In the genomic region with DNA sequence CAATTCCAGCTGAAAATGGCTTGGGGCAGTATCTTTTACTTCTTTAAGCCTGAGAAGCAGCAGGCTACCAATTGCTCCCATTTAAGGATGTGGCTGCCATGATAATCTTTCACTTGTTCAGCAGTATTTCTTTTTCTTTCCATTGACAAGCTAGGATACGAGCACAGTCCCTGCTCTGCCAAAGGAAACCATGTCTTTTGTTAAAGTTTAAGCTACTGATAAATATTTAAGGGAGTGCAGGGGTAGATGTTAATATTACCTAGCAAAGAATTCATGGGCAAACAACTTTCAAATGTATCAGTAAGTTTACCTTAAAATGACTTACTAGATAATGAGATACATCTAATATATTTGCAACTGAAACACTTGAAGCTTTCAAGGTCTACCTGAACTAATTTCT, we compare ENCODE assay signal across 22 cellular contexts.
A peak's percentile ranks its signal among the peaks of the same experiment; 100 is the strongest.
DNase-seq lines count a peak whose midpoint lies in the region; ATAC-seq and TF ChIP-seq lines count a peak whose summit lies in the region.
"Had no signal": no experiment of that assay in that cellular context is flagged by ENCODE, and none has a peak within 500 bp of the region (broad histone marks: within the 10 kb centered on the region; RNA-seq: fewer than 3 reads in every experiment).

No MANE protein-coding gene starts in this region.

- no peak for TF ChIP-seq CTCF in nephron (IDR thresholded peaks at IDR 0.05; ENCODE audit: unreplicated experiment in 3 of 3)
- TF ChIP-seq CTCF in heart left ventricle (IDR thresholded peaks at IDR 0.05), result no peak
- no peak for TF ChIP-seq CTCF in endothelial cell (IDR thresholded peaks at IDR 0.05; ENCODE audit: unreplicated experiment)

- no peaks in the 10 kb centered on the region for H3K9me3 ChIP-seq in T-helper 17 cell (ENCODE audit: control insufficient read depth, low read length, poor library complexity, severe bottlenecking)
- no peaks in the 10 kb centered on the region for H3K9me3 ChIP-seq in heart left ventricle
- no peaks in the 10 kb centered on the region for H3K9me3 ChIP-seq in trophoblast cell (ENCODE audit: insufficient read depth, low read depth, low read length)
- H3K9me3 ChIP-seq: BLaER1, Caco-2 had no signal

- H3K36me3 Mint-ChIP-seq in T-helper 17 cell (ENCODE audit: low read depth) (no peaks in the 10 kb centered on the region), nephron (ENCODE audit: low read depth) (no peaks in the 10 kb centered on the region), endothelial cell (ENCODE audit: low read depth, unreplicated experiment) (no peaks in the 10 kb centered on the region)
- H3K36me3 Mint-ChIP-seq: CD4-positive, CD25-positive, alpha-beta regulatory T cell; CD8-positive, alpha-beta T cell had no signal

- H3K23ac ChIP-seq in trophoblast cell (ENCODE audit: low read length), result no peak overlapping the region

- H3K4me1 ChIP-seq in heart left ventricle, result peaks cover 0 to 6% (median 0%) of the 10 kb centered on the region in 12 donors
- no peaks in the 10 kb centered on the region for H3K4me1 ChIP-seq in trophoblast cell (ENCODE audit: control insufficient read depth in 1 of 2, insufficient read depth in 2 of 2, low read length in 2 of 2)
- H3K4me1 ChIP-seq: BLaER1, Caco-2 had no signal

- H3K4ac ChIP-seq in trophoblast cell (ENCODE audit: low read depth, low read length), result no peak overlapping the region

- no peak overlapping the region for H4K12ac ChIP-seq in trophoblast cell (ENCODE audit: low read depth, low read length)

- H3K14ac ChIP-seq in trophoblast cell (ENCODE audit: low read length), result no peak overlapping the region

- H3K9me3 Mint-ChIP-seq in nephron, result no peaks in the 10 kb centered on the region
- H3K9me3 Mint-ChIP-seq in endothelial cell (ENCODE audit: unreplicated experiment), result no peaks in the 10 kb centered on the region
- H3K9me3 Mint-ChIP-seq: CD8-positive, alpha-beta T cell; GM23338; H9 had no signal

- no peak overlapping the region for H2BK5ac ChIP-seq in trophoblast cell (ENCODE audit: low read depth, low read length, poor library complexity)

- H3K27me3 ChIP-seq in heart left ventricle (no peaks in the 10 kb centered on the region), trophoblast cell (ENCODE audit: insufficient read depth, low read length) (no peaks in the 10 kb centered on the region)
- H3K27me3 ChIP-seq: BLaER1 had no signal

- H3K79me2 ChIP-seq in trophoblast cell (ENCODE audit: control insufficient read depth, insufficient read depth, low read length, poor library complexity), result no peaks in the 10 kb centered on the region

- no peak overlapping the region for H2BK12ac ChIP-seq in trophoblast cell (ENCODE audit: low read length)

- H3K4me3 Mint-ChIP-seq in T-helper 17 cell, result no peak overlapping the region
- no peak overlapping the region for H3K4me3 Mint-ChIP-seq in nephron
- no peak overlapping the region for H3K4me3 Mint-ChIP-seq in endothelial cell (ENCODE audit: unreplicated experiment)
- H3K4me3 Mint-ChIP-seq: B cell; CD4-positive, CD25-positive, alpha-beta regulatory T cell; CD8-positive, alpha-beta T cell; GM23338; H9 had no signal

- no peak overlapping the region for H4K8ac ChIP-seq in trophoblast cell (ENCODE audit: low read depth, low read length)

- in situ Hi-C loops in Caki2 (cut with HindIII; ENCODE audit: low pct_unique_long_range_greater_than_20kb, low sequenced_read_pairs), result no loop called here

- H3K27ac ChIP-seq in heart left ventricle (no peak overlapping the region), trophoblast cell (ENCODE audit: low read depth, low read length) (no peak overlapping the region)
- H3K27ac ChIP-seq: 22Rv1, BLaER1, C4-2B had no signal

- intact Hi-C loops in heart left ventricle (cut with DNase I), result no loop called here

- H3K4me3 ChIP-seq in heart left ventricle, result no peak overlapping the region
- no peak overlapping the region for H3K4me3 ChIP-seq in trophoblast cell (ENCODE audit: low read depth, low read length)
- H3K4me3 ChIP-seq: BLaER1, GM12878, GM23338 had no signal

- no peaks in the 10 kb centered on the region for H3K36me3 ChIP-seq in heart left ventricle
- H3K36me3 ChIP-seq in trophoblast cell (ENCODE audit: control insufficient read depth in 1 of 2, insufficient read depth in 2 of 2, low read length in 2 of 2), result no peaks in the 10 kb centered on the region
- H3K36me3 ChIP-seq: BLaER1 had no signal

- no peak overlapping the region for H2AFZ ChIP-seq in trophoblast cell (ENCODE audit: insufficient read depth, low read length, poor library complexity)
- H2AFZ ChIP-seq: GM23338 had no signal

- H3K27ac Mint-ChIP-seq in T-helper 17 cell (peak overlapping the region; percentile 43), nephron (peak overlapping the region; percentile 74 to 89 (median 89)), endothelial cell (ENCODE audit: unreplicated experiment) (no peak overlapping the region)
- H3K27ac Mint-ChIP-seq: B cell; CD4-positive, CD25-positive, alpha-beta regulatory T cell; CD8-positive, alpha-beta T cell; GM23338; H9 had no signal

- no peak overlapping the region for H3K4me2 ChIP-seq in trophoblast cell (ENCODE audit: low read length)
- H3K4me2 ChIP-seq: BLaER1, GM23338 had no signal

- H3K18ac ChIP-seq in trophoblast cell (ENCODE audit: low read length), result no peak overlapping the region

- no peaks in the 10 kb centered on the region for H3K79me1 ChIP-seq in trophoblast cell (ENCODE audit: low read length)

- TF ChIP-seq POLR2A in heart left ventricle (IDR thresholded peaks at IDR 0.05), result no peak

- H3K9ac ChIP-seq in trophoblast cell (ENCODE audit: low read length), result no peak overlapping the region
- H3K9ac ChIP-seq: BLaER1 had no signal

- no peaks in the 10 kb centered on the region for H3K4me1 Mint-ChIP-seq in T-helper 17 cell
- no peaks in the 10 kb centered on the region for H3K4me1 Mint-ChIP-seq in nephron
- H3K4me1 Mint-ChIP-seq in endothelial cell (ENCODE audit: unreplicated experiment), result peaks cover 7% of the 10 kb centered on the region
- H3K4me1 Mint-ChIP-seq: B cell; CD4-positive, CD25-positive, alpha-beta regulatory T cell; H9 had no signal

- H2BK120ac ChIP-seq in trophoblast cell (ENCODE audit: insufficient read depth, low read length, poor library complexity), result no peak overlapping the region

- H3K27me3 Mint-ChIP-seq in T-helper 17 cell (peaks cover 15% of the 10 kb centered on the region), nephron (ENCODE audit: low read depth) (no peaks in the 10 kb centered on the region), endothelial cell (ENCODE audit: unreplicated experiment) (no peaks in the 10 kb centered on the region)
- H3K27me3 Mint-ChIP-seq: CD4-positive, CD25-positive, alpha-beta regulatory T cell had no signal

- 48 to 58% (median 56%) methylated on average over 1 of the region's 1 CpG for WGBS in heart left ventricle, 4 donors
- no CpG with 5 or more reads among the region's 1 CpG for WGBS in trophoblast cell (ENCODE audit: extremely low coverage, insufficient coverage, insufficient read length)

- DNase-seq in Caki2 (ENCODE audit: low read depth) (peak; percentile 55), T-helper 17 cell (no peak), renal cortical epithelial cell (ENCODE audit: low read depth) (peak; percentile 85), heart left ventricle (no peak), trophoblast cell (no peak), endothelial cell (ENCODE audit: low spot score) (no peak)
- DNase-seq: Caco-2; CD4-positive, CD25-positive, alpha-beta regulatory T cell; CD8-positive, alpha-beta T cell; DMS 273 treated with DMSO at 0.1 percent for 48 hours; DMS79; EL; GDM1; H9 had no signal

- no peak overlapping the region for H4K91ac ChIP-seq in trophoblast cell (ENCODE audit: low read depth, low read length)

- no peak for ATAC-seq in T-helper 17 cell
- ATAC-seq in heart left ventricle, result no peak
- ATAC-seq: CD8-positive, alpha-beta T cell; GM12878; GM23338; HCT116 had no signal

- H2AK5ac ChIP-seq in trophoblast cell (ENCODE audit: low read length), result no peak overlapping the region

Comparison
In these comparisons a context has a peak if more than half of its experiments do, and no peak if none do; other contexts are left out.
1. DNase-seq: peak in Caki2 (single experiment) and renal cortical epithelial cell (single experiment); none in T-helper 17 cell (0 of 3), heart left ventricle (0 of 5), trophoblast cell (0 of 2) and endothelial cell (single experiment).